In the genomic region with DNA sequence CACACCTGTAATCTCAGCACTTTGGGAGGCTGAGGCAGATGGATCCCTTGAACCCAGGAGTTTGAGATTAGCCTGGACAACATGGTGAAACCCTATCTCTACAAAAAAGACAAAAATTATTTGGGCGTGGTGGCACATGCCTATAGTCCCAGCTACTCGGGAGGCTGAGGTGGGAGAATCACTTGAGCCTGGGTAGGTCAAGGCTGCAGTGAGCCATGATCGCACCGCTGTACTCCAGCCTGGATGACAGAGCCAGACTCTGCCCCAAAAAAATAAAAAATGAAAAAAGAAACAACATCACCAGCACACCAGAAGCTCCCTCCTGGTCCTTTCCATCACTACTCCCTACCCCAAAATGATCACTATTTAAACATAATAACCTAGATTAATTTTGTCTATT, we compare ENCODE assay signal across 12 cellular contexts. TPM values are rescaled to one million over a fixed set of nuclear protein-coding genes. Genes with fewer than 3 reads are reported as not detected.
DNase-seq lines count a peak whose midpoint lies in the region; ATAC-seq and TF ChIP-seq lines count a peak whose summit lies in the region.
"Had no signal": no experiment of that assay in that cellular context is flagged by ENCODE, and none has a peak within 500 bp of the region (broad histone marks: within the 10 kb centered on the region; RNA-seq: fewer than 3 reads in every experiment).

No MANE protein-coding gene starts in this region.

- no peak for ATAC-seq in CD4-positive, CD25-positive, alpha-beta regulatory T cell (ENCODE audit: low read depth in 2 of 2)
- ATAC-seq in HG03108 (IDR thresholded peaks at IDR 0.05; ENCODE audit: unreplicated experiment) (no peak), HG02588 (IDR thresholded peaks at IDR 0.05; ENCODE audit: unreplicated experiment) (no peak)

- H3K36me3 ChIP-seq in CD4-positive, CD25-positive, alpha-beta regulatory T cell (ENCODE audit: control insufficient read depth, insufficient read depth, low read length), result peaks cover 9% of the 10 kb centered on the region
- H3K36me3 ChIP-seq in HUES48 (ENCODE audit: control insufficient read depth, insufficient read depth, low read length) (peaks cover 17% of the 10 kb centered on the region), adrenal gland (replicated peaks in 1 of 2) (peaks cover 0 to 3% of the 10 kb centered on the region in 2 donors), muscle layer of colon (ENCODE audit: insufficient read depth, low read length) (no peaks in the 10 kb centered on the region)
- H3K36me3 ChIP-seq in effector memory CD4-positive, alpha-beta T cell (ENCODE audit: control insufficient read depth, insufficient read depth, low read length), result peaks cover 11% of the 10 kb centered on the region

- H3K36me3 Mint-ChIP-seq in CD4-positive, CD25-positive, alpha-beta regulatory T cell, result peaks cover 10% of the 10 kb centered on the region

- no peak overlapping the region for H3K9ac ChIP-seq in HUES48 (ENCODE audit: low read depth, low read length)
- peak overlapping the region; percentile 17 for H3K9ac ChIP-seq in muscle layer of colon (ENCODE audit: low read length)

- H3K4me1 Mint-ChIP-seq in CD4-positive, CD25-positive, alpha-beta regulatory T cell, result peaks cover 20 to 70% (median 48%) of the 10 kb centered on the region in 4 donors

- peak overlapping the region; percentile 18 to 96 (median 58) for H3K4me3 Mint-ChIP-seq in CD4-positive, CD25-positive, alpha-beta regulatory T cell

- peaks cover 13% of the 10 kb centered on the region for H3K4me1 ChIP-seq in CD4-positive, CD25-positive, alpha-beta regulatory T cell (ENCODE audit: control insufficient read depth, insufficient read depth, low read length, poor library complexity, severe bottlenecking)
- H3K4me1 ChIP-seq in HUES48 (ENCODE audit: control insufficient read depth, insufficient read depth, low read length) (peaks cover 21% of the 10 kb centered on the region), adrenal gland (replicated peaks in 1 of 2) (peaks cover 5 to 63% of the 10 kb centered on the region in 2 donors), muscle layer of colon (ENCODE audit: insufficient read depth, low read length) (peaks cover 32% of the 10 kb centered on the region)
- H3K4me1 ChIP-seq in effector memory CD4-positive, alpha-beta T cell (ENCODE audit: control insufficient read depth, insufficient read depth, low read length, poor library complexity, severe bottlenecking), result no peaks in the 10 kb centered on the region

- H3K27me3 ChIP-seq in CD4-positive, CD25-positive, alpha-beta regulatory T cell (ENCODE audit: control insufficient read depth, insufficient read depth, low read length), result peaks cover 5% of the 10 kb centered on the region
- H3K27me3 ChIP-seq in HUES48 (ENCODE audit: control insufficient read depth, insufficient read depth, low read length) (no peaks in the 10 kb centered on the region), adrenal gland (no peaks in the 10 kb centered on the region), muscle layer of colon (ENCODE audit: control insufficient read depth in 1 of 2, insufficient read depth in 2 of 2, low read length in 2 of 2) (no peaks in the 10 kb centered on the region)
- H3K27me3 ChIP-seq in effector memory CD4-positive, alpha-beta T cell (replicated peaks; ENCODE audit: control insufficient read depth, insufficient read depth, low read length, poor library complexity, severe bottlenecking), result no peaks in the 10 kb centered on the region

- no peak for TF ChIP-seq POLR2A in adrenal gland (IDR thresholded peaks at IDR 0.05)

- intact Hi-C loops in adrenal gland (cut with DNase I), result no loop called here

- no peaks in the 10 kb centered on the region for H3K9me3 ChIP-seq in CD4-positive, CD25-positive, alpha-beta regulatory T cell (ENCODE audit: control insufficient read depth in 2 of 2, low read length in 2 of 2)
- H3K9me3 ChIP-seq in HUES48 (ENCODE audit: control insufficient read depth, insufficient read depth, low read length), result no peaks in the 10 kb centered on the region
- no peaks in the 10 kb centered on the region for H3K9me3 ChIP-seq in adrenal gland (replicated peaks in 1 of 3)
- H3K9me3 ChIP-seq in muscle layer of colon (ENCODE audit: low read length), result no peaks in the 10 kb centered on the region
- H3K9me3 ChIP-seq in effector memory CD4-positive, alpha-beta T cell (ENCODE audit: control insufficient read depth, low read length), result no peaks in the 10 kb centered on the region

- H3K27ac ChIP-seq in CD4-positive, CD25-positive, alpha-beta regulatory T cell (ENCODE audit: insufficient read depth, low read length, poor library complexity, severe bottlenecking), result no peak overlapping the region
- H3K27ac ChIP-seq in HUES48 (ENCODE audit: low read depth, low read length) (no peak overlapping the region), adrenal gland (peak overlapping the region in 4 of 5 donors; percentile 38 to 97 (median 62)), muscle layer of colon (ENCODE audit: low read depth, low read length) (no peak overlapping the region)
- H3K27ac ChIP-seq in effector memory CD4-positive, alpha-beta T cell (ENCODE audit: insufficient read depth, low read length, poor library complexity, severe bottlenecking), result no peak overlapping the region

- DNase-seq in CD4-positive, CD25-positive, alpha-beta regulatory T cell, result no peak
- DNase-seq in adrenal gland (peak in 4 of 7 donors; percentile 30 to 63 (median 48)), NCI-H446 treated with DMSO at 0.1 percent for 48 hours (lab: John Stamatoyannopoulos, UW) (no peak)
- DNase-seq in effector memory CD4-positive, alpha-beta T cell, result no peak
- DNase-seq: mesendoderm, NCI-H2171 treated with DMSO at 0.1 percent for 48 hours, retina, substantia nigra had no signal

- TF ChIP-seq CTCF in adrenal gland (IDR thresholded peaks at IDR 0.05), result no peak

- H3K4me3 ChIP-seq in CD4-positive, CD25-positive, alpha-beta regulatory T cell (ENCODE audit: low read depth, low read length), result no peak overlapping the region
- H3K4me3 ChIP-seq in HUES48 (ENCODE audit: low read depth, low read length) (peak overlapping the region; percentile 99; the same call in 1 of the 2 replicates), adrenal gland (peak overlapping the region in 1 of 4 donors; percentile 2), muscle layer of colon (ENCODE audit: low read depth in 1 of 2, low read length in 2 of 2) (no peak overlapping the region)
- H3K4me3 ChIP-seq in effector memory CD4-positive, alpha-beta T cell (ENCODE audit: insufficient read depth, low read depth, low read length, poor library complexity, severe bottlenecking), result no peak overlapping the region

- H3K27ac Mint-ChIP-seq in CD4-positive, CD25-positive, alpha-beta regulatory T cell, result no peak overlapping the region

- H3K27me3 Mint-ChIP-seq in CD4-positive, CD25-positive, alpha-beta regulatory T cell, result peaks cover 14% of the 10 kb centered on the region

- WGBS in adrenal gland, 4 donors, result 46 to 66% (median 59%) methylated on average over 4 of the region's 4 CpGs

- H3K9me3 Mint-ChIP-seq in CD4-positive, CD25-positive, alpha-beta regulatory T cell, result peaks cover 0 to 1% (median 0%) of the 10 kb centered on the region in 7 donors

RNA-seq across cellular contexts. Expression of a gene that starts 2.6 kb away (rescaled TPM):
- total RNA-seq in CD4-positive, CD25-positive, alpha-beta regulatory T cell, result 52.9 TPM
- polyA plus RNA-seq in CD4-positive, CD25-positive, alpha-beta regulatory T cell, result 10 to 100 TPM; 21.9 to 29.6 (median 27.4) TPM
- total RNA-seq in adrenal gland, result 100 to 1,000 TPM in 2 of 8 donors, 10 to 100 TPM in 6; 50.9 to 150 (median 88.3) TPM
- 100 to 1,000 TPM in 1 of 3 donors, 10 to 100 TPM in 2; 34.8 to 152 (median 39.0) TPM for polyA plus RNA-seq in adrenal gland

RNA-seq across cellular contexts. Expression of a gene that starts 2.9 kb away (rescaled TPM):
- total RNA-seq in CD4-positive, CD25-positive, alpha-beta regulatory T cell, result 0.79 TPM
- under 1 TPM in 3 of 4 donors, not detected in 1; 0.06 to 0.10 (median 0.08) TPM for polyA plus RNA-seq in CD4-positive, CD25-positive, alpha-beta regulatory T cell
- total RNA-seq in adrenal gland, result 10 to 100 TPM; 13.5 to 33.9 (median 23.2) TPM
- polyA plus RNA-seq in adrenal gland, result 1 to 10 TPM; 2.3 to 5.7 (median 2.7) TPM

Comparison
In these comparisons a context has a peak if more than half of its experiments do, and no peak if none do; other contexts are left out.
1. DNase-seq: peak in adrenal gland (4 of 7); none in CD4-positive, CD25-positive, alpha-beta regulatory T cell (0 of 3), NCI-H446 treated with DMSO at 0.1 percent for 48 hours (single experiment) and effector memory CD4-positive, alpha-beta T cell (0 of 3).
2. H3K27ac ChIP-seq: peak in adrenal gland (4 of 5); none in CD4-positive, CD25-positive, alpha-beta regulatory T cell (single experiment), HUES48 (single experiment), muscle layer of colon (single experiment) and effector memory CD4-positive, alpha-beta T cell (single experiment).